In genomic region chr16:1127101-1127500, GRCh38 we compare ENCODE assay signal across 7 cellular contexts. TPM values are rescaled to one million over a fixed set of nuclear protein-coding genes. Genes with fewer than 3 reads are reported as not detected.
"Had no signal": no experiment of that assay in that cellular context is flagged by ENCODE, and none has a peak within 500 bp of the region (broad histone marks: within the 10 kb centered on the region; RNA-seq: fewer than 3 reads in every experiment).

No MANE protein-coding gene starts in this region.

- H3K4me3 ChIP-seq: GM23338 had no signal

- DNase-seq: H9, HCEC 1CT, KBM-7 had no signal

- FAIRE-seq: HTR-8/SVneo had no signal

- H2AFZ ChIP-seq: GM23338 had no signal

- H3K4me2 ChIP-seq: GM23338 had no signal

RNA-seq across cellular contexts. Expression of gene CACNA1H, which starts 25.8 kb away (rescaled TPM):
- polyA plus RNA-seq: IgD-negative memory B cell had no signal

RNA-seq across cellular contexts. Expression of gene C1QTNF8, which starts 31.1 kb away (rescaled TPM):
- total RNA-seq: GM23338, H4, H9 had no signal
- polyA plus RNA-seq: GM23338, IgD-negative memory B cell had no signal

RNA-seq across cellular contexts. Expression of gene SSTR5, which starts 54.6 kb away (rescaled TPM):
- total RNA-seq: H4 had no signal
- polyA plus RNA-seq: IgD-negative memory B cell had no signal
